Comparison of ENCODE assay signal across 9 cellular contexts in the genomic region with DNA sequence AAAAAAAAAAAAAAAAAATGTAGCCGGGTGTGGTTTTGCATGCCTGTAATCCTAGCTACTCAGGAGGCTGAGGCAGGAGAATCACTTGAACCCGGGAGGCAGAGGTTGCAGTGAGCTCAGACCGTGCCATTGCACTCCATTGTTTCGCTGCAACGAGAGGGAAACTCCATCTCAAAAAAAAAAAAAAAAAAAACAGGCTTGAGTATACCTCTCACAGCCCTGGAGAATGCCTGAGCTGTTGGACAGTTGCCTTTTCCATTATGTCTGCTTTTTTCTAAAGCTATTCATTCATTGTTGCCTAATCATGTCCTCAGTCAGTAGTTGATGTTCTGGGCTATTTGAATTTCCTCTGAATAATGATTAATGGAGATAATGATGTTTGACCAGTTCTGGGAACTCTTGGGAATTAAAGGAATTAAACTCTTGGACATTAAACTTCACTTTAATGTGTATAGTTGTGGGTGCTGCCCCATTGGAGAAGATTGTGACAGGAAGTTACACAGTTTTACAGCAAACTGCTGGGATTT. TPM values are rescaled to one million over a fixed set of nuclear protein-coding genes. Genes with fewer than 3 reads are reported as not detected.
DNase-seq lines count a peak whose midpoint lies in the region; ATAC-seq and TF ChIP-seq lines count a peak whose summit lies in the region.
"Had no signal": no experiment of that assay in that cellular context is flagged by ENCODE, and none has a peak within 500 bp of the region (broad histone marks: within the 10 kb centered on the region; RNA-seq: fewer than 3 reads in every experiment).

No MANE protein-coding gene starts in this region.

- no peak for TF ChIP-seq CTCF in ascending aorta (IDR thresholded peaks at IDR 0.05)

- no peaks in the 10 kb centered on the region for H3K27me3 Mint-ChIP-seq in activated T-cell treated with anti-CD3 and anti-CD28 coated beads, Interleukin-2, amount 50 U/mL, for 72 hours (ENCODE audit: low read depth)
- no peaks in the 10 kb centered on the region for H3K27me3 Mint-ChIP-seq in activated T-helper 17 cell treated with anti-CD3 and anti-CD28 coated beads, Interleukin-2, amount 50 U/mL, for 72 hours
- no peaks in the 10 kb centered on the region for H3K27me3 Mint-ChIP-seq in stimulated activated naive CD8-positive, alpha-beta T cell treated with anti-CD3 and anti-CD28 coated beads, Interleukin-15, amount 100 ng/mL, for 72 hours
- H3K27me3 Mint-ChIP-seq: naive B cell had no signal

- H3K4me3 Mint-ChIP-seq in activated T-cell treated with anti-CD3 and anti-CD28 coated beads, Interleukin-2, amount 50 U/mL, for 72 hours = peak overlapping the region; percentile 63 to 75
- peak overlapping the region; percentile 71 for H3K4me3 Mint-ChIP-seq in activated T-helper 17 cell treated with anti-CD3 and anti-CD28 coated beads, Interleukin-2, amount 50 U/mL, for 72 hours
- H3K4me3 Mint-ChIP-seq in stimulated activated naive CD8-positive, alpha-beta T cell treated with anti-CD3 and anti-CD28 coated beads, Interleukin-15, amount 100 ng/mL, for 72 hours = peak overlapping the region; percentile 58 to 73
- H3K4me3 Mint-ChIP-seq: naive B cell had no signal

- H3K27me3 ChIP-seq in ascending aorta = no peaks in the 10 kb centered on the region

- intact Hi-C loops in left colon (cut with DNase I, micrococcal nuclease) = no loop called here
- intact Hi-C loops in ascending aorta (cut with DNase I) = no loop called here

- H3K4me1 ChIP-seq in ascending aorta = no peaks in the 10 kb centered on the region

- H3K4me1 Mint-ChIP-seq in activated T-cell treated with anti-CD3 and anti-CD28 coated beads, Interleukin-2, amount 50 U/mL, for 72 hours (ENCODE audit: low read depth) = peaks cover 47% of the 10 kb centered on the region
- peaks cover 20% of the 10 kb centered on the region for H3K4me1 Mint-ChIP-seq in activated T-helper 17 cell treated with anti-CD3 and anti-CD28 coated beads, Interleukin-2, amount 50 U/mL, for 72 hours
- H3K4me1 Mint-ChIP-seq in stimulated activated naive CD8-positive, alpha-beta T cell treated with anti-CD3 and anti-CD28 coated beads, Interleukin-15, amount 100 ng/mL, for 72 hours = peaks cover 73% of the 10 kb centered on the region

- H3K36me3 Mint-ChIP-seq in activated T-cell treated with anti-CD3 and anti-CD28 coated beads, Interleukin-2, amount 50 U/mL, for 72 hours (ENCODE audit: insufficient read depth in 2 of 2) = peaks cover 6 to 16% of the 10 kb centered on the region in 2 donors
- H3K36me3 Mint-ChIP-seq in activated T-helper 17 cell treated with anti-CD3 and anti-CD28 coated beads, Interleukin-2, amount 50 U/mL, for 72 hours (ENCODE audit: low read depth) = peaks cover 88% of the 10 kb centered on the region

- H3K9me3 ChIP-seq in ascending aorta = no peaks in the 10 kb centered on the region

- DNase-seq in activated T-cell treated with anti-CD3 and anti-CD28 coated beads, Interleukin-2, amount 50 U/mL, for 72 hours = no peak
- DNase-seq in activated T-cell treated with anti-CD3 and anti-CD28 coated beads for 4 hours (no peak), glomerular visceral epithelial cell (ENCODE audit: extremely low spot score) (peak; percentile 50), cerebellar nuclear complex (lab: John Stamatoyannopoulos, UW) (no peak), left colon (no peak), ascending aorta (ENCODE audit: low spot score in 2 of 2) (no peak)
- no peak for DNase-seq in stimulated activated naive CD8-positive, alpha-beta T cell treated with anti-CD3 and anti-CD28 coated beads, Interleukin-15, amount 100 ng/mL, for 72 hours
- DNase-seq: naive B cell had no signal

- H3K27ac ChIP-seq in ascending aorta = no peak overlapping the region

- H3K4me3 ChIP-seq in ascending aorta = no peak overlapping the region

- ATAC-seq in activated T-cell treated with anti-CD3 and anti-CD28 coated beads, Interleukin-2, amount 50 U/mL, for 72 hours (replicated peaks in 1 of 2) = peak; percentile 50 to 51
- ATAC-seq in activated T-helper 17 cell treated with anti-CD3 and anti-CD28 coated beads, Interleukin-2, amount 50 U/mL, for 72 hours (replicated peaks) = peak; percentile 58
- ATAC-seq in stimulated activated naive CD8-positive, alpha-beta T cell treated with anti-CD3 and anti-CD28 coated beads, Interleukin-15, amount 100 ng/mL, for 72 hours = peak; percentile 60
- no peak for ATAC-seq in left colon

- H3K27ac Mint-ChIP-seq in activated T-cell treated with anti-CD3 and anti-CD28 coated beads, Interleukin-2, amount 50 U/mL, for 72 hours = peak overlapping the region; percentile 98
- H3K27ac Mint-ChIP-seq in activated T-helper 17 cell treated with anti-CD3 and anti-CD28 coated beads, Interleukin-2, amount 50 U/mL, for 72 hours = peak overlapping the region; percentile 88
- H3K27ac Mint-ChIP-seq in stimulated activated naive CD8-positive, alpha-beta T cell treated with anti-CD3 and anti-CD28 coated beads, Interleukin-15, amount 100 ng/mL, for 72 hours = peak overlapping the region; percentile 79 to 96

- no peaks in the 10 kb centered on the region for H3K9me3 Mint-ChIP-seq in activated T-cell treated with anti-CD3 and anti-CD28 coated beads, Interleukin-2, amount 50 U/mL, for 72 hours
- H3K9me3 Mint-ChIP-seq in activated T-helper 17 cell treated with anti-CD3 and anti-CD28 coated beads, Interleukin-2, amount 50 U/mL, for 72 hours = no peaks in the 10 kb centered on the region
- no peaks in the 10 kb centered on the region for H3K9me3 Mint-ChIP-seq in stimulated activated naive CD8-positive, alpha-beta T cell treated with anti-CD3 and anti-CD28 coated beads, Interleukin-15, amount 100 ng/mL, for 72 hours
- H3K9me3 Mint-ChIP-seq: naive B cell had no signal

- H3K36me3 ChIP-seq in ascending aorta = peaks cover 9 to 17% of the 10 kb centered on the region in 2 donors

RNA-seq across cellular contexts. Expression of gene HMOX2, which starts 11.8 kb away (rescaled TPM):
- total RNA-seq in activated T-cell treated with anti-CD3 and anti-CD28 coated beads, Interleukin-2, amount 50 U/mL, for 72 hours = 10 to 100 TPM; 50.3 to 50.9 TPM
- 10 to 100 TPM; 60.0 to 92.1 TPM for total RNA-seq in activated T-helper 17 cell treated with anti-CD3 and anti-CD28 coated beads, Interleukin-2, amount 50 U/mL, for 72 hours
- total RNA-seq in left colon = 10 to 100 TPM; 61.2 to 65.2 TPM
- total RNA-seq in ascending aorta = 36.7 TPM

RNA-seq across cellular contexts. Expression of gene NMRAL1, which starts 13.6 kb away (rescaled TPM):
- 10 to 100 TPM; 32.5 to 33.0 TPM for total RNA-seq in activated T-cell treated with anti-CD3 and anti-CD28 coated beads, Interleukin-2, amount 50 U/mL, for 72 hours
- total RNA-seq in activated T-helper 17 cell treated with anti-CD3 and anti-CD28 coated beads, Interleukin-2, amount 50 U/mL, for 72 hours = 10 to 100 TPM; 56.5 to 63.2 TPM
- total RNA-seq in left colon = 10 to 100 TPM; 36.9 to 39.6 TPM
- total RNA-seq in ascending aorta = 48.6 TPM

RNA-seq across cellular contexts. Expression of gene CDIP1, which starts 50.6 kb away (rescaled TPM):
- total RNA-seq in activated T-cell treated with anti-CD3 and anti-CD28 coated beads, Interleukin-2, amount 50 U/mL, for 72 hours = 10 to 100 TPM; 45.4 to 53.1 TPM
- total RNA-seq in activated T-helper 17 cell treated with anti-CD3 and anti-CD28 coated beads, Interleukin-2, amount 50 U/mL, for 72 hours = 10 to 100 TPM; 24.5 to 31.2 TPM
- total RNA-seq in left colon (10 to 100 TPM; 17.1 to 26.8 TPM), ascending aorta (36.9 TPM)
